ENCODE assay signal across 30 cellular contexts in the genomic region with DNA sequence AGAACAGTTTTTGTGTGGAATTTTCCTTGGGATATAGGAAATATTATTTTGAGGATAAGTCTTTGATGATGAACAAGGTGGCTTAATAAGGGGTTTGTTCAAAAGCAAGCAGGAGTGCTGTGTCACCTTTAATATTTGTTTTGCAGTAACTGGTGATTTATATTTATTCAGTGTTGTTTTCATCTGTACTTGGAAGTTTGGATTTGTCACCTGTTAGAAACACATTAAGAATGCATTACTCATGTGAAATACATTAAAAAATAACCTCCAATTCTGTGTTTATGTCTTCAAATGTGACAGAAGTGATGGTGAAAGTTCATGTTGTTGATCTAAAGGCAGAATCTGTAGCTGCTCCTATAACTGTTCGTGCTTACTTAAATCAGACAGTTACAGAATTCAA.
DNase-seq lines count a peak whose midpoint lies in the region; ATAC-seq lines count a peak whose summit lies in the region.
"Had no signal": no experiment of that assay in that cellular context is flagged by ENCODE, and none has a peak within 500 bp of the region (broad histone marks: within the 10 kb centered on the region; RNA-seq: fewer than 3 reads in every experiment).

No MANE protein-coding gene starts in this region.

- no peaks in the 10 kb centered on the region for H3K9me3 ChIP-seq in GM23248 (ENCODE audit: low read depth)
- H3K9me3 ChIP-seq: adrenal gland; BLaER1 treated with 17β-estradiol and CSF1 and Interleukin-3, amounts not matched to agents 10 nM and 100 nM; body of pancreas; gastrocnemius medialis; suprapubic skin; upper lobe of left lung had no signal

- no peaks in the 10 kb centered on the region for H3K4me1 Mint-ChIP-seq in central memory CD8-positive, alpha-beta T cell
- no peaks in the 10 kb centered on the region for H3K4me1 Mint-ChIP-seq in activated T-helper 17 cell treated with anti-CD3 and anti-CD28 coated beads, Interleukin-2, amount 50 U/mL, for 72 hours
- H3K4me1 Mint-ChIP-seq: nephron progenitor cell had no signal

- peak overlapping the region; percentile 45 for H3K27ac Mint-ChIP-seq in central memory CD8-positive, alpha-beta T cell (ENCODE audit: low read depth)
- no peak overlapping the region for H3K27ac Mint-ChIP-seq in activated T-helper 17 cell treated with anti-CD3 and anti-CD28 coated beads, Interleukin-2, amount 50 U/mL, for 72 hours
- H3K27ac Mint-ChIP-seq: activated CD4-positive, alpha-beta memory T cell treated with anti-CD3 and anti-CD28 coated beads for 36 hours; activated naive CD4-positive, alpha-beta T cell treated with anti-CD3 and anti-CD28 coated beads for 36 hours; activated T-helper 1 cell treated with anti-CD3 and anti-CD28 coated beads, Interleukin-12 subunit alpha, Interleukin-12 subunit beta, Interleukin-2, Interleukin-4 antibody, amounts not matched to agents 30 ng/mL and 10 ng/mL and 1 ng/mL, durations not matched to agents 14 hours and 24 hours and 36 hours; nephron progenitor cell; T-helper 2 cell treated with Interferon-gamma antibody and Interleukin-4, amounts not matched to agents 5 μg/mL and 100 μg/mL, for 36 hours had no signal

- H3K4me1 ChIP-seq in GM23248 (ENCODE audit: insufficient read depth) = peaks cover 15% of the 10 kb centered on the region
- H3K4me1 ChIP-seq: adrenal gland; BLaER1 treated with 17β-estradiol and CSF1 and Interleukin-3, amounts not matched to agents 10 nM and 100 nM; body of pancreas; gastrocnemius medialis; suprapubic skin; upper lobe of left lung had no signal

- no peak overlapping the region for H3K4me3 ChIP-seq in GM23248
- H3K4me3 ChIP-seq: adrenal gland; BLaER1 treated with 17β-estradiol and CSF1 and Interleukin-3, amounts not matched to agents 10 nM and 100 nM; body of pancreas; dorsolateral prefrontal cortex; gastrocnemius medialis; lung; suprapubic skin; upper lobe of left lung had no signal

- H3K9me2 ChIP-seq in GM23248 (ENCODE audit: insufficient read depth) = no peaks in the 10 kb centered on the region

- H3K36me3 Mint-ChIP-seq in central memory CD8-positive, alpha-beta T cell (ENCODE audit: insufficient read depth) = peaks cover 56% of the 10 kb centered on the region
- H3K36me3 Mint-ChIP-seq in activated T-helper 17 cell treated with anti-CD3 and anti-CD28 coated beads, Interleukin-2, amount 50 U/mL, for 72 hours (ENCODE audit: low read depth) = peaks cover 97% of the 10 kb centered on the region

- ATAC-seq in central memory CD8-positive, alpha-beta T cell (replicated peaks; ENCODE audit: extremely low read depth, poor library complexity, severe bottlenecking) = no peak
- ATAC-seq in activated T-helper 17 cell treated with anti-CD3 and anti-CD28 coated beads, Interleukin-2, amount 50 U/mL, for 72 hours (replicated peaks) = no peak
- no peak for ATAC-seq in HG02970 (IDR thresholded peaks at IDR 0.05; ENCODE audit: low FRiP score, unreplicated experiment)
- ATAC-seq: body of pancreas, gastrocnemius medialis had no signal

- 84 to 86% methylated on average over 1 of the region's 1 CpG for WGBS in GM23248 (ENCODE audit: low coverage in 1 of 2, low lambda C conversion rate in 2 of 2, missing lambda C conversion rate in 2 of 2), 2 experiments

- H3K4me2 ChIP-seq in GM23248 (ENCODE audit: unreplicated experiment) = peak overlapping the region; percentile 9
- H3K4me2 ChIP-seq: BLaER1 treated with 17β-estradiol and CSF1 and Interleukin-3, amounts not matched to agents 10 nM and 100 nM; KMS-11 had no signal

- H3K4me3 Mint-ChIP-seq in central memory CD8-positive, alpha-beta T cell = no peak overlapping the region
- no peak overlapping the region for H3K4me3 Mint-ChIP-seq in activated T-helper 17 cell treated with anti-CD3 and anti-CD28 coated beads, Interleukin-2, amount 50 U/mL, for 72 hours
- H3K4me3 Mint-ChIP-seq: activated CD4-positive, alpha-beta memory T cell treated with anti-CD3 and anti-CD28 coated beads for 36 hours; activated naive CD4-positive, alpha-beta T cell treated with anti-CD3 and anti-CD28 coated beads for 36 hours; activated T-helper 1 cell treated with anti-CD3 and anti-CD28 coated beads, Interleukin-12 subunit alpha, Interleukin-12 subunit beta, Interleukin-2, Interleukin-4 antibody, amounts not matched to agents 30 ng/mL and 10 ng/mL and 1 ng/mL, durations not matched to agents 14 hours and 24 hours and 36 hours; H9; nephron progenitor cell; T-helper 2 cell treated with Interferon-gamma antibody and Interleukin-4, amounts not matched to agents 5 μg/mL and 100 μg/mL, for 36 hours had no signal

- no peaks in the 10 kb centered on the region for H3K27me3 Mint-ChIP-seq in central memory CD8-positive, alpha-beta T cell
- H3K27me3 Mint-ChIP-seq in activated T-helper 17 cell treated with anti-CD3 and anti-CD28 coated beads, Interleukin-2, amount 50 U/mL, for 72 hours = no peaks in the 10 kb centered on the region
- H3K27me3 Mint-ChIP-seq: activated CD4-positive, alpha-beta memory T cell treated with anti-CD3 and anti-CD28 coated beads for 36 hours had no signal

- H4K20me1 ChIP-seq in GM23248 (ENCODE audit: insufficient read depth) = no peaks in the 10 kb centered on the region
- H4K20me1 ChIP-seq: BLaER1 treated with 17β-estradiol and CSF1 and Interleukin-3, amounts not matched to agents 10 nM and 100 nM had no signal

- DNase-seq in GM23248 (peak; percentile 47), NCI-H1417 (lab: John Stamatoyannopoulos, UW) (peak in 2 of 3 experiments; percentile 35 to 73), renal cortical epithelial cell (ENCODE audit: low read depth) (peak; percentile 38), NCI-H1694 treated with DMSO at 0.1 percent for 48 hours (lab: John Stamatoyannopoulos, UW) (no peak)
- no peak for DNase-seq in central memory CD8-positive, alpha-beta T cell (ENCODE audit: low spot score in 2 of 2)
- DNase-seq: activated CD4-positive, alpha-beta memory T cell treated with anti-CD3 and anti-CD28 coated beads for 36 hours; activated CD4-positive, CD25-positive, alpha-beta regulatory T cell treated with anti-CD3 and anti-CD28 coated beads, Interleukin-2, amount 50 U/mL, for 72 hours; activated naive CD4-positive, alpha-beta T cell treated with anti-CD3 and anti-CD28 coated beads for 36 hours; adrenal gland; body of pancreas; cerebellar nuclear complex; dorsolateral prefrontal cortex; gastrocnemius medialis; GDM1; H9; NCI-H510A treated with DMSO at 0.1 percent for 48 hours; nephron progenitor cell; SHP77 treated with DMSO at 0.1 percent for 48 hours; small intestine; stimulated activated naive CD4-positive, alpha-beta T cell treated with Interleukin-2 at 50 U/mL for 16 hours; upper lobe of left lung had no signal

- H3K9me3 Mint-ChIP-seq in central memory CD8-positive, alpha-beta T cell = no peaks in the 10 kb centered on the region
- H3K9me3 Mint-ChIP-seq in activated T-helper 17 cell treated with anti-CD3 and anti-CD28 coated beads, Interleukin-2, amount 50 U/mL, for 72 hours = no peaks in the 10 kb centered on the region
- H3K9me3 Mint-ChIP-seq: activated CD4-positive, alpha-beta memory T cell treated with anti-CD3 and anti-CD28 coated beads for 36 hours; activated naive CD4-positive, alpha-beta T cell treated with anti-CD3 and anti-CD28 coated beads for 36 hours; activated T-helper 1 cell treated with anti-CD3 and anti-CD28 coated beads, Interleukin-12 subunit alpha, Interleukin-12 subunit beta, Interleukin-2, Interleukin-4 antibody, amounts not matched to agents 30 ng/mL and 10 ng/mL and 1 ng/mL, durations not matched to agents 14 hours and 24 hours and 36 hours; H9; nephron progenitor cell; T-helper 2 cell treated with Interferon-gamma antibody and Interleukin-4, amounts not matched to agents 5 μg/mL and 100 μg/mL, for 36 hours had no signal

- 0 out of 2 replicates have a peak, but pooled peaks cover 7% of the 10 kb centered on the region for H3F3A ChIP-seq in GM23248 (ENCODE audit: insufficient read depth)

- peak overlapping the region; percentile 26; the same call in 1 of the 2 replicates for H3K9ac ChIP-seq in GM23248
- H3K9ac ChIP-seq: BLaER1 treated with 17β-estradiol and CSF1 and Interleukin-3, amounts not matched to agents 10 nM and 100 nM; KMS-11 had no signal

- no peak overlapping the region for H2AFZ ChIP-seq in GM23248

- H3K36me3 ChIP-seq in GM23248 (ENCODE audit: low read depth) = peaks cover 64% of the 10 kb centered on the region

- H3K27me3 ChIP-seq in GM23248 (replicated peaks; ENCODE audit: insufficient read depth) = no peaks in the 10 kb centered on the region
- H3K27me3 ChIP-seq: adrenal gland; BLaER1 treated with 17β-estradiol and CSF1 and Interleukin-3, amounts not matched to agents 10 nM and 100 nM; body of pancreas; dorsolateral prefrontal cortex; gastrocnemius medialis; suprapubic skin; upper lobe of left lung had no signal

- H3K79me2 ChIP-seq in GM23248 (ENCODE audit: insufficient read depth) = no peaks in the 10 kb centered on the region

- in situ Hi-C loops in GM23248 (cut with MboI) = loop anchor here (10.0 to 25.0 kb wide), 2 partner anchors 97 to 324 kb away; no protein-coding TSS in a partner anchor

- peak overlapping the region; percentile 33 for H3K27ac ChIP-seq in GM23248
- H3K27ac ChIP-seq: adrenal gland; BLaER1 treated with 17β-estradiol and CSF1 and Interleukin-3, amounts not matched to agents 10 nM and 100 nM; body of pancreas; dorsolateral prefrontal cortex; gastrocnemius medialis; HL-60; KMS-11; suprapubic skin; upper lobe of left lung had no signal

Comparison
In these comparisons a context has a peak if more than half of its experiments do, and no peak if none do; other contexts are left out.
1. DNase-seq: peak in GM23248 (single experiment), NCI-H1417 (2 of 3) and renal cortical epithelial cell (single experiment); none in central memory CD8-positive, alpha-beta T cell (0 of 2) and NCI-H1694 treated with DMSO at 0.1 percent for 48 hours (single experiment).